In the genomic region with DNA sequence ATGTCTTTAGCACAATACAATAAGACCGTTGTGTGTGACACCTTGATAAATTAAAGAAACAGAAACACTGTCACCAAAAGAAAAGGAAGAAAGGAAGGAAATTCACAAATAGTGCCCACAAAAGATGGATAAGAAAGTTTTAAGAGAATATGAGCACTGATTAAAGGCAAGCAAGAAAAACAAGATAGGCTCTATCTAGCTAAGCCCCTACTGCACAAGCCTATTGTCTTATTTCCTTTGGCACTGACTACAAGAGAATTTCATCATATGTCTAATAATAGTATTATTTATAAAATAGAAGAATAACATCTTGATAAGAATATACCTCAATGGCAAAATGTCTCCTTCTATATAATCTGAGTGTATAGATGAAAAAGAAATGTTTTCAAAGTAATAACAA, we compare ENCODE assay signal across 24 cellular contexts.
"Had no signal": no experiment of that assay in that cellular context is flagged by ENCODE, and none has a peak within 500 bp of the region (broad histone marks: within the 10 kb centered on the region; RNA-seq: fewer than 3 reads in every experiment).

No MANE protein-coding gene starts in this region.

- H3K27me3 Mint-ChIP-seq: dendritic cell treated with granulocyte-macrophage colony-stimulating factor and Interleukin-4, amounts not matched to agents 40 ng/mL and 50 ng/mL, for 4 days; naive thymus-derived CD4-positive, alpha-beta T cell had no signal

- H3K36me3 Mint-ChIP-seq: memory B cell; naive thymus-derived CD4-positive, alpha-beta T cell had no signal

- H3K4me3 Mint-ChIP-seq: dendritic cell treated with granulocyte-macrophage colony-stimulating factor and Interleukin-4, amounts not matched to agents 40 ng/mL and 50 ng/mL, for 4 days; memory B cell; naive thymus-derived CD4-positive, alpha-beta T cell had no signal

- DNase-seq: cerebellar nuclear complex; colonic mucosa; cortex of kidney; dorsolateral prefrontal cortex; effector CD4-positive, alpha-beta T cell; effector memory CD4-positive, alpha-beta T cell; foreskin keratinocyte; heart right ventricle; hippocampal formation; left cardiac atrium; left lung; left ventricle myocardium superior; mammary epithelial cell; mesendoderm; midbrain; naive thymus-derived CD4-positive, alpha-beta T cell had no signal

- ATAC-seq: foreskin keratinocyte; gastroesophageal sphincter; heart right ventricle; left lung; left ventricle myocardium superior; naive thymus-derived CD4-positive, alpha-beta T cell had no signal

- H3K36me3 ChIP-seq: colonic mucosa, esophagus muscularis mucosa, gastroesophageal sphincter, heart right ventricle, left lung had no signal

- H3K4me3 ChIP-seq: colonic mucosa, dorsolateral prefrontal cortex, esophagus muscularis mucosa, gastroesophageal sphincter, heart right ventricle, left lung, lung had no signal

- H3K27ac ChIP-seq: colonic mucosa, esophagus muscularis mucosa, foreskin keratinocyte, gastroesophageal sphincter, heart right ventricle had no signal

- H3K9me3 ChIP-seq: colonic mucosa, esophagus muscularis mucosa, gastroesophageal sphincter, heart right ventricle, left lung had no signal

- FAIRE-seq: frontal cortex, islet of Langerhans, keratinocyte had no signal

- H3K4me1 ChIP-seq: colonic mucosa, foreskin keratinocyte, gastroesophageal sphincter, left lung had no signal

- H3K4me1 Mint-ChIP-seq: naive thymus-derived CD4-positive, alpha-beta T cell had no signal

- H3K9me3 Mint-ChIP-seq: dendritic cell treated with granulocyte-macrophage colony-stimulating factor and Interleukin-4, amounts not matched to agents 40 ng/mL and 50 ng/mL, for 4 days; memory B cell had no signal

- H3K27me3 ChIP-seq: colonic mucosa, dorsolateral prefrontal cortex, esophagus muscularis mucosa, foreskin keratinocyte, heart right ventricle, left lung had no signal

- H3K27ac Mint-ChIP-seq: dendritic cell treated with granulocyte-macrophage colony-stimulating factor and Interleukin-4, amounts not matched to agents 40 ng/mL and 50 ng/mL, for 4 days; memory B cell; naive thymus-derived CD4-positive, alpha-beta T cell had no signal
